Comparison of ENCODE assay signal across 9 cellular contexts in the genomic region with DNA sequence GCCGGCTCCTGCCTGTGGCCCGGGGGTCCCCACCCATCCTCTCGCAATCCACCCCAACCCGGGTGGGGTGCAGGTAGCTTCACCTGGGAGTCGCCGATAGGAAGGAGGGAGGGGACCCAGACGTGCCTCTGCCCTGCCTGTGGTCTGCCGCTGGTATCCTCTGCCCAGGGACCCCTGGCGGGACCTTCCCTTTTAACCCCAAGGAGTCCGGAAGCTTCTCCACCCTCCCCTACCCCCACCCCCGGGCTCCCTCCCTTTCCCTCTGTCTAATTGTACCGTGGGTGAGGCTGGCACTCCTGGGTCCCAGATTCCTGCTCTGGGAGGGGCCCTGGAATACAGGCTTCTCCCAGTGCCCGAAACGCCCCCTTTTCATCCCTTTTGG. TPM values are rescaled to one million over a fixed set of nuclear protein-coding genes. Genes with fewer than 3 reads are reported as not detected.
DNase-seq lines count a peak whose midpoint lies in the region; ATAC-seq and TF ChIP-seq lines count a peak whose summit lies in the region.
"Had no signal": no experiment of that assay in that cellular context is flagged by ENCODE, and none has a peak within 500 bp of the region (broad histone marks: within the 10 kb centered on the region; RNA-seq: fewer than 3 reads in every experiment).

A gene with protein sequence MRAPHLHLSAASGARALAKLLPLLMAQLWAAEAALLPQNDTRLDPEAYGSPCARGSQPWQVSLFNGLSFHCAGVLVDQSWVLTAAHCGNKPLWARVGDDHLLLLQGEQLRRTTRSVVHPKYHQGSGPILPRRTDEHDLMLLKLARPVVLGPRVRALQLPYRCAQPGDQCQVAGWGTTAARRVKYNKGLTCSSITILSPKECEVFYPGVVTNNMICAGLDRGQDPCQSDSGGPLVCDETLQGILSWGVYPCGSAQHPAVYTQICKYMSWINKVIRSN (minus strand): TSS at position 166 of the 382 bp plus-strand sequence. CDS start 579 bp downstream, outside the sequence.

- CTCF ChIA-PET in Caco-2 (lab: Charles Lee), result interaction anchor here (0.6 kb wide), 2 partner anchors 24 to 610 kb away, joined by 3 read pairs; no protein-coding TSS in a partner anchor
- CTCF ChIA-PET in activated CD4-positive, alpha-beta memory T cell treated with anti-CD3 and anti-CD28 coated beads for 36 hours (lab: Charles Lee), result no interaction called here

- TF ChIP-seq CTCF in Caco-2 (IDR thresholded peaks at IDR 0.05; ENCODE audit: insufficient read depth in 1 of 2, low read depth in 1 of 2, low read length in 1 of 2, severe bottlenecking in 1 of 2, unreplicated experiment in 1 of 2), result no peak
- no peak for TF ChIP-seq CTCF in RWPE2 (IDR thresholded peaks at IDR 0.05; ENCODE audit: poor library complexity, severe bottlenecking)
- no peak for TF ChIP-seq CTCF in right atrium auricular region (IDR thresholded peaks at IDR 0.05)
- TF ChIP-seq CTCF in progenitor cell of endocrine pancreas (IDR thresholded peaks at IDR 0.05; ENCODE audit: unreplicated experiment), result no peak

- DNase-seq in Caco-2 (no peak), RWPE2 (ENCODE audit: low spot score) (no peak), right atrium auricular region (ENCODE audit: low spot score) (no peak), progenitor cell of endocrine pancreas (ENCODE audit: low spot score, unreplicated experiment) (no peak)
- DNase-seq in activated CD4-positive, alpha-beta memory T cell treated with anti-CD3 and anti-CD28 coated beads for 36 hours, result no peak

- H3K27me3 ChIP-seq in Caco-2 (replicated peaks; ENCODE audit: control insufficient read depth, insufficient read depth, low read length) (peaks cover 5% of the 10 kb centered on the region), RWPE2 (ENCODE audit: insufficient read depth, poor library complexity, severe bottlenecking) (peaks cover 31% of the 10 kb centered on the region), right atrium auricular region (peaks cover 9 to 11% of the 10 kb centered on the region in 2 donors)

- no peaks in the 10 kb centered on the region for H3K36me3 Mint-ChIP-seq in Caco-2 (ENCODE audit: insufficient read depth, unreplicated experiment)
- no peaks in the 10 kb centered on the region for H3K36me3 Mint-ChIP-seq in progenitor cell of endocrine pancreas (ENCODE audit: insufficient read depth)
- H3K36me3 Mint-ChIP-seq in activated CD4-positive, alpha-beta memory T cell treated with anti-CD3 and anti-CD28 coated beads for 36 hours, result no peaks in the 10 kb centered on the region

- H3K36me3 ChIP-seq in Caco-2 (ENCODE audit: control insufficient read depth, insufficient read depth, low read length) (no peaks in the 10 kb centered on the region), RWPE2 (ENCODE audit: low read depth) (no peaks in the 10 kb centered on the region), right atrium auricular region (no peaks in the 10 kb centered on the region)

- BruUV-seq in Caco-2 (replicated peaks; lab: Mats Ljungman, UMichigan), result no TSS peak

- H3K9me3 Mint-ChIP-seq in Caco-2 (ENCODE audit: unreplicated experiment), result no peaks in the 10 kb centered on the region
- no peaks in the 10 kb centered on the region for H3K9me3 Mint-ChIP-seq in progenitor cell of endocrine pancreas (ENCODE audit: low read depth)
- no peaks in the 10 kb centered on the region for H3K9me3 Mint-ChIP-seq in activated CD4-positive, alpha-beta memory T cell treated with anti-CD3 and anti-CD28 coated beads for 36 hours

- POLR2A ChIA-PET in Caco-2 (lab: Charles Lee), result no interaction called here
- POLR2A ChIA-PET in activated CD4-positive, alpha-beta memory T cell treated with anti-CD3 and anti-CD28 coated beads for 36 hours (lab: Charles Lee), result no interaction called here

- H3K27ac ChIP-seq in RWPE2 (ENCODE audit: poor library complexity, severe bottlenecking), result no peak within 1 kb of the TSS
- no peak within 1 kb of the TSS for H3K27ac ChIP-seq in right atrium auricular region

- H3K27me3 Mint-ChIP-seq in Caco-2 (ENCODE audit: insufficient read depth, unreplicated experiment) (peaks cover 31% of the 10 kb centered on the region), progenitor cell of endocrine pancreas (peaks cover 65% of the 10 kb centered on the region)
- H3K27me3 Mint-ChIP-seq in activated CD4-positive, alpha-beta memory T cell treated with anti-CD3 and anti-CD28 coated beads for 36 hours, result peaks cover 51% of the 10 kb centered on the region

- intact Hi-C loops in Caco-2 (cut with micrococcal nuclease; ENCODE audit: unreplicated experiment), result no loop called here
- intact Hi-C loops in activated CD4-positive, alpha-beta memory T cell treated with anti-CD3 and anti-CD28 coated beads for 36 hours (cut with micrococcal nuclease), result loop anchor here (5.0 kb wide), 1 partner anchor 73 kb away; no protein-coding TSS in a partner anchor

- H3K4me3 Mint-ChIP-seq in Caco-2 (ENCODE audit: unreplicated experiment) (peak within 1 kb of the TSS; percentile 60), progenitor cell of endocrine pancreas (ENCODE audit: low read depth) (peak within 1 kb of the TSS; percentile 61)
- no peak within 1 kb of the TSS for H3K4me3 Mint-ChIP-seq in activated CD4-positive, alpha-beta memory T cell treated with anti-CD3 and anti-CD28 coated beads for 36 hours

- H3K4me1 ChIP-seq in Caco-2 (0 out of 2 replicates have a peak, but pooled peaks cover 4% of the 10 kb centered on the region), RWPE2 (ENCODE audit: insufficient read depth, poor library complexity, severe bottlenecking) (no peaks in the 10 kb centered on the region), right atrium auricular region (peaks cover 0 to 25% of the 10 kb centered on the region in 2 donors)

- H3K27ac Mint-ChIP-seq in Caco-2 (ENCODE audit: unreplicated experiment), result no peak within 1 kb of the TSS
- peak within 1 kb of the TSS; percentile 31 for H3K27ac Mint-ChIP-seq in progenitor cell of endocrine pancreas
- no peak within 1 kb of the TSS for H3K27ac Mint-ChIP-seq in activated CD4-positive, alpha-beta memory T cell treated with anti-CD3 and anti-CD28 coated beads for 36 hours

- ATAC-seq in RWPE2 (ENCODE audit: low read depth) (no peak), HG03159 (IDR thresholded peaks at IDR 0.05; ENCODE audit: unreplicated experiment) (no peak), HG02798 (IDR thresholded peaks at IDR 0.05; ENCODE audit: poor library complexity, unreplicated experiment) (no peak), HG03571 (IDR thresholded peaks at IDR 0.05; ENCODE audit: unreplicated experiment) (no peak)

- H3K9me3 ChIP-seq in Caco-2 (no peaks in the 10 kb centered on the region), RWPE2 (ENCODE audit: severe bottlenecking) (no peaks in the 10 kb centered on the region), right atrium auricular region (no peaks in the 10 kb centered on the region)

- H3K4me1 Mint-ChIP-seq in Caco-2 (ENCODE audit: low read depth, unreplicated experiment) (no peaks in the 10 kb centered on the region), progenitor cell of endocrine pancreas (ENCODE audit: low read depth) (peaks cover 6% of the 10 kb centered on the region)
- H3K4me1 Mint-ChIP-seq in activated CD4-positive, alpha-beta memory T cell treated with anti-CD3 and anti-CD28 coated beads for 36 hours (ENCODE audit: low read depth), result peaks cover 13% of the 10 kb centered on the region

- H3K4me3 ChIP-seq in Caco-2 (ENCODE audit: low read depth, low read length), result peak within 1 kb of the TSS; percentile 17
- peak within 1 kb of the TSS; percentile 11 for H3K4me3 ChIP-seq in RWPE2 (ENCODE audit: severe bottlenecking)
- peak within 1 kb of the TSS; percentile 7 to 47 for H3K4me3 ChIP-seq in right atrium auricular region

RNA-seq across cellular contexts. Expression of the gene that starts here (rescaled TPM):
- not detected in 2 replicates for total RNA-seq in Caco-2 (2022)
- total RNA-seq in right atrium auricular region, result 1 to 10 TPM in 1 of 2 donors, not detected in 1; 4.5 TPM
- total RNA-seq in progenitor cell of endocrine pancreas, result not detected in 2 replicates
- not detected for total RNA-seq in activated CD4-positive, alpha-beta memory T cell treated with anti-CD3 and anti-CD28 coated beads for 36 hours
- total RNA-seq: pulmonary artery endothelial cell had no signal
